Comparison of ENCODE assay signal across 7 cellular contexts in the genomic region with DNA sequence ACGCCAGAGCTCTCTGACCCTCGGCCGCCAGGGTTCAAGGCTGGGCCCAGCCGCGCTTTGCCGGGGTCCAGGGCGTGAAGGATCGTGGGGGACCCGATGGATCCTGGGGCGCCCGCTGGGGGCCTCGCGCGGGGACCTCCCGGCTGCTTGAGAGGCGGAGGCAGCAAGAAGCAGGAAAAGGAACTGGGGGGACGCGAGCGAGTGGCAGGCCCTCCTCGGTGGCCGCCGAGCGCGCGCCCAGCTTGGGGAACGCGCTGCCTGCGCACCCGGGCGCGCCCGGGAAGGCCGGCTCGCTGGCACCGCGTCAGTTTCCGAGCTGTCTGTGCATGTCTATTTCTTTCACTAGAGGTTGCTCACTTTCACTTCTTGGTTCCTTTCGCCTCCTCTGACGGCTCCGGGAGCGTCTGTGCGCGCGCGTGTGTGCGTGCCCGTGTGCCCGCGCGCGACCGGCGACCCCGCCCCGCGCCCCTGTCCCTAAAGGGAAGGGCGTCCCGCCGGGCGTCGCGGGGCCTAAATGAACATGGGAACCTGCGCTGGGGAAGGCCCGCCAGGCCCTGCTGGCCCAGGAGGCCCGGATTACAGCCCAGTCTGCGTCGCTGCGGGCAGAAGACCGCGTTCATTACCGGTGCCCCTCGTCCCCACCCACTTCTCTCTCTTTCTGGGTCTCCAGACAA.
DNase-seq lines count a peak whose midpoint lies in the region; ATAC-seq and TF ChIP-seq lines count a peak whose summit lies in the region.

No MANE protein-coding gene starts in this region.

- peaks cover 31% of the 10 kb centered on the region for H3K27me3 Mint-ChIP-seq in activated naive CD4-positive, alpha-beta T cell treated with anti-CD3 and anti-CD28 coated beads, Interleukin-2, amount 10 ng/mL, durations not matched to agents 7 days and 5 days

- no peaks in the 10 kb centered on the region for H3K9me3 Mint-ChIP-seq in activated naive CD4-positive, alpha-beta T cell treated with anti-CD3 and anti-CD28 coated beads, Interleukin-2, amount 10 ng/mL, durations not matched to agents 7 days and 5 days

- no peak for TF ChIP-seq CTCF in omental fat pad (IDR thresholded peaks at IDR 0.05)

- H3K36me3 Mint-ChIP-seq in activated naive CD4-positive, alpha-beta T cell treated with anti-CD3 and anti-CD28 coated beads, Interleukin-2, amount 10 ng/mL, durations not matched to agents 7 days and 5 days = no peaks in the 10 kb centered on the region

- DNase-seq in RPMI8226 (peak; percentile 87), germinal center (ENCODE audit: low spot score) (peak; percentile 91), omental fat pad (ENCODE audit: low spot score) (no peak), superior temporal gyrus (ENCODE audit: extremely low spot score) (peak; percentile 55)
- peak; percentile 81 for DNase-seq in activated naive CD4-positive, alpha-beta T cell treated with anti-CD3 and anti-CD28 coated beads, Interleukin-2, amount 10 ng/mL, durations not matched to agents 7 days and 5 days

- TF ChIP-seq POLR2A in GM15510 (IDR thresholded peaks at IDR 0.05; ENCODE audit: borderline replicate concordance, extremely low read depth, insufficient read length) = peak; percentile 7

- peak overlapping the region; percentile 64 for H3K4me3 Mint-ChIP-seq in activated naive CD4-positive, alpha-beta T cell treated with anti-CD3 and anti-CD28 coated beads, Interleukin-2, amount 10 ng/mL, durations not matched to agents 7 days and 5 days

- H3K4me1 Mint-ChIP-seq in activated naive CD4-positive, alpha-beta T cell treated with anti-CD3 and anti-CD28 coated beads, Interleukin-2, amount 10 ng/mL, durations not matched to agents 7 days and 5 days = peaks cover 19% of the 10 kb centered on the region

- CTCF ChIA-PET in activated naive CD4-positive, alpha-beta T cell treated with anti-CD3 and anti-CD28 coated beads, Interleukin-2, amount 10 ng/mL, durations not matched to agents 7 days and 5 days (lab: Charles Lee) = interaction anchor here (0.6 to 2.0 kb wide), 8 partner anchors 11 to 245 kb away, joined by 3 to 6 read pairs (median 4); a partner anchor contains a TSS

- H3K27ac Mint-ChIP-seq in activated naive CD4-positive, alpha-beta T cell treated with anti-CD3 and anti-CD28 coated beads, Interleukin-2, amount 10 ng/mL, durations not matched to agents 7 days and 5 days = peak overlapping the region; percentile 84

- ATAC-seq in HG03439 (IDR thresholded peaks at IDR 0.05; ENCODE audit: unreplicated experiment) (peak; percentile 68), omental fat pad (ENCODE audit: low FRiP score) (peak; percentile 73)
